Comparison of ENCODE assay signal across 18 cellular contexts in the genomic region with DNA sequence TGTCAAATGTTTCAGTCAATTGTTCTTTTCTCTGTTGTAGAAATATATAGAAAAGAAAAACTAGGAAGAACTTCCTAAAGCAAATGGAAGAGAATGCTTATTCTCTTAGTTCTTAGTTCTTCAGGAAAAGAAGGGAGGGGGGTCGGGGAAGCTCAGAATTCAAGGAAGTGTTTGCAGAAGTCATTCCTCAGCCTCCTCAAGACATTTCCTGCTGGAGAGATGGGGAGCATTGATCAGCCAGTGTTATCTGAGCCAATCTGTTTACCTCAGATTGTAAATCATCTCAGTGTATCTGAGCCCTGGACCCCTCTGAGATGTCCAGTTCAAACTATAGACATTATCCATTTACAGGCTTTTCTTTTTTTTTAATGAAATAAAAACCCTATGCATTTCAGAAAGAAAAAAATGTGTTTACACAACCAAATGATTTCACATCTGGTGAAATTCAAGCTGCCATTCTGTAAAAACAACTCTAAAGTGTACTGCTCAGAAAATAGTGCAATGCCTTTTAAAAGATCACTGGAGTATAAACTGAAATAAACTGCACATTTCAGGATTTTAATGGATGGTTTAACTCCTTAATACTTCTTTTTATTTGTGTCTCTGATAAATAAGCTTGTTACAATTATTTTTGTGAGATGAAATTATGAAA.
"Had no signal": no experiment of that assay in that cellular context is flagged by ENCODE, and none has a peak within 500 bp of the region (broad histone marks: within the 10 kb centered on the region; RNA-seq: fewer than 3 reads in every experiment).

No MANE protein-coding gene starts in this region.

- DNase-seq: activated gamma-delta T cell treated with Interleukin-2 at 50 U/mL for 16 hours; activated naive CD8-positive, alpha-beta T cell treated with anti-CD3 and anti-CD28 coated beads for 36 hours; activated T-cell treated with anti-CD3 and anti-CD28 coated beads, Interleukin-2, amount 50 U/mL, for 4 hours; aorta; dorsolateral prefrontal cortex; foreskin melanocyte; heart left ventricle; kidney; posterior cingulate gyrus; right cardiac atrium; spleen; stimulated activated CD4-positive, alpha-beta T cell treated with anti-CD3 and anti-CD28 coated beads, Interleukin-1b, Interleukin-23, amount 100 ng/mL, for 48 hours; T-helper 2 cell; tibial artery had no signal

- H3K27ac ChIP-seq: dorsolateral prefrontal cortex, esophagus muscularis mucosa, heart left ventricle, neutrophil, spleen, tibial artery, vagina had no signal

- ATAC-seq: activated T-cell treated with anti-CD3 and anti-CD28 coated beads, Interleukin-2, amount 50 U/mL, for 4 hours; heart left ventricle; right cardiac atrium; stimulated activated memory B cell treated with anti-CD40 and anti-IgM and Interleukin-4, amounts not matched to agents 10 μg/mL and 1 μg/mL and 100 μg/mL, for 72 hours had no signal

- H3K4me1 Mint-ChIP-seq: activated naive CD8-positive, alpha-beta T cell treated with anti-CD3 and anti-CD28 coated beads for 36 hours; stimulated activated memory B cell treated with anti-CD40 and anti-IgM and Interleukin-4, amounts not matched to agents 10 μg/mL and 1 μg/mL and 100 μg/mL, for 72 hours had no signal

- H3K36me3 Mint-ChIP-seq: activated naive CD8-positive, alpha-beta T cell treated with anti-CD3 and anti-CD28 coated beads for 36 hours; stimulated activated memory B cell treated with anti-CD40 and anti-IgM and Interleukin-4, amounts not matched to agents 10 μg/mL and 1 μg/mL and 100 μg/mL, for 72 hours had no signal

- H3K27me3 ChIP-seq: dorsolateral prefrontal cortex, esophagus muscularis mucosa, heart left ventricle, neutrophil, spleen, tibial artery, vagina had no signal

- H3K9me3 Mint-ChIP-seq: activated naive CD8-positive, alpha-beta T cell treated with anti-CD3 and anti-CD28 coated beads for 36 hours; stimulated activated memory B cell treated with anti-CD40 and anti-IgM and Interleukin-4, amounts not matched to agents 10 μg/mL and 1 μg/mL and 100 μg/mL, for 72 hours had no signal

- H3K27ac Mint-ChIP-seq: activated naive CD8-positive, alpha-beta T cell treated with anti-CD3 and anti-CD28 coated beads for 36 hours; stimulated activated memory B cell treated with anti-CD40 and anti-IgM and Interleukin-4, amounts not matched to agents 10 μg/mL and 1 μg/mL and 100 μg/mL, for 72 hours had no signal

- H3K27me3 Mint-ChIP-seq: activated naive CD8-positive, alpha-beta T cell treated with anti-CD3 and anti-CD28 coated beads for 36 hours; stimulated activated memory B cell treated with anti-CD40 and anti-IgM and Interleukin-4, amounts not matched to agents 10 μg/mL and 1 μg/mL and 100 μg/mL, for 72 hours had no signal

- H3K4me1 ChIP-seq: esophagus muscularis mucosa, heart left ventricle, spleen, tibial artery, vagina had no signal

- H3K4me3 Mint-ChIP-seq: activated naive CD8-positive, alpha-beta T cell treated with anti-CD3 and anti-CD28 coated beads for 36 hours; activated T-cell treated with anti-CD3 and anti-CD28 coated beads, Interleukin-2, amount 50 U/mL, for 4 hours; stimulated activated memory B cell treated with anti-CD40 and anti-IgM and Interleukin-4, amounts not matched to agents 10 μg/mL and 1 μg/mL and 100 μg/mL, for 72 hours had no signal

- H3K9me3 ChIP-seq: esophagus muscularis mucosa, heart left ventricle, neutrophil, tibial artery, vagina had no signal

- H3K4me3 ChIP-seq: dorsolateral prefrontal cortex, esophagus muscularis mucosa, heart left ventricle, spleen, tibial artery, vagina had no signal

- H3K36me3 ChIP-seq: esophagus muscularis mucosa, heart left ventricle, neutrophil, spleen, tibial artery, vagina had no signal
